26 cellular contexts compared by ENCODE assay signal in the genomic region with DNA sequence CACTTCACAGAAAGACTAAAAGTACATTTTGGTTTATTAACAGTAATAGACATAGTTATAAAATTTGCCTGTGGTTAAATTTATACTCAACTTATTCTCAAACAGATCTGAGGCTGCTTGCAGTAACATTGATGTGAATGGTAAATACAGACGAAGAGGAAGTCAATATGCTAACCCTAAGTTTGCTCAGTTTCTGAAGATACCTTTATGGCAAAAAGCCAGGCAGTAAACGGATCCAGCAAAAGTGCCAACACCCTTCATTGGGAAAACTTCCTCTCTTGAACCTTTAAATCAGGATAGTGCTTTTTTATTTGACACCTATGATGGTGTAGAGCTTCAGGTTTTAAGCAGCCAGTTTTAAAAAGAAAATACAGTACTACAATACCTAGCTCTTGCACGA. TPM values are rescaled to one million over a fixed set of nuclear protein-coding genes. Genes with fewer than 3 reads are reported as not detected.
"Had no signal": no experiment of that assay in that cellular context is flagged by ENCODE, and none has a peak within 500 bp of the region (broad histone marks: within the 10 kb centered on the region; RNA-seq: fewer than 3 reads in every experiment).

No MANE protein-coding gene starts in this region.

- DNase-seq: dermis blood vessel endothelial cell; effector memory CD4-positive, alpha-beta T cell; foreskin keratinocyte; heart left ventricle; kidney; left lung; mesenchymal stem cell; naive thymus-derived CD4-positive, alpha-beta T cell; stimulated activated CD4-positive, alpha-beta T cell treated with anti-CD3 and anti-CD28 coated beads, Interleukin-2, amount 100 ng/mL, for 24 hours; stimulated activated CD4-positive, alpha-beta T cell treated with anti-CD3 and anti-CD28 coated beads, Interleukin-4, amount 100 ng/mL, for 24 hours; stimulated activated naive CD4-positive, alpha-beta T cell treated with Interleukin-2 at 50 U/mL for 16 hours; stomach; thyroid gland; trophoblast cell had no signal

- H3K4me3 ChIP-seq: esophagus muscularis mucosa, gastroesophageal sphincter, heart left ventricle, hepatocyte, left lung, neural progenitor cell, prostate gland, right atrium auricular region, stomach, thyroid gland, vagina had no signal

- H3K36me3 ChIP-seq: esophagus muscularis mucosa, gastroesophageal sphincter, heart left ventricle, left lung, neural progenitor cell, prostate gland, right atrium auricular region, stomach, thyroid gland, vagina had no signal

- H3K9me3 ChIP-seq: esophagus muscularis mucosa, gastroesophageal sphincter, heart left ventricle, left lung, prostate gland, right atrium auricular region, stomach, thyroid gland, vagina had no signal

- H3K4me1 ChIP-seq: esophagus muscularis mucosa, foreskin keratinocyte, gastroesophageal sphincter, heart left ventricle, left lung, neural progenitor cell, prostate gland, right atrium auricular region, stomach, thyroid gland, vagina had no signal

- ATAC-seq: foreskin keratinocyte; gastroesophageal sphincter; heart left ventricle; left lung; naive thymus-derived CD4-positive, alpha-beta T cell; sciatic nerve; stimulated activated effector memory CD8-positive, alpha-beta T cell treated with anti-CD3 and anti-CD28 coated beads, Interleukin-12 subunit alpha, Interleukin-12 subunit beta, amount 100 ng/mL, for 72 hours had no signal

RNA-seq across cellular contexts. Expression of a gene that starts 16.6 kb away (rescaled TPM):
- total RNA-seq: dermis blood vessel endothelial cell; foreskin keratinocyte; lower leg skin; lung microvascular endothelial cell; naive thymus-derived CD4-positive, alpha-beta T cell; subcutaneous adipose tissue had no signal
